Comparison of ENCODE assay signal across 8 cellular contexts in the genomic region with DNA sequence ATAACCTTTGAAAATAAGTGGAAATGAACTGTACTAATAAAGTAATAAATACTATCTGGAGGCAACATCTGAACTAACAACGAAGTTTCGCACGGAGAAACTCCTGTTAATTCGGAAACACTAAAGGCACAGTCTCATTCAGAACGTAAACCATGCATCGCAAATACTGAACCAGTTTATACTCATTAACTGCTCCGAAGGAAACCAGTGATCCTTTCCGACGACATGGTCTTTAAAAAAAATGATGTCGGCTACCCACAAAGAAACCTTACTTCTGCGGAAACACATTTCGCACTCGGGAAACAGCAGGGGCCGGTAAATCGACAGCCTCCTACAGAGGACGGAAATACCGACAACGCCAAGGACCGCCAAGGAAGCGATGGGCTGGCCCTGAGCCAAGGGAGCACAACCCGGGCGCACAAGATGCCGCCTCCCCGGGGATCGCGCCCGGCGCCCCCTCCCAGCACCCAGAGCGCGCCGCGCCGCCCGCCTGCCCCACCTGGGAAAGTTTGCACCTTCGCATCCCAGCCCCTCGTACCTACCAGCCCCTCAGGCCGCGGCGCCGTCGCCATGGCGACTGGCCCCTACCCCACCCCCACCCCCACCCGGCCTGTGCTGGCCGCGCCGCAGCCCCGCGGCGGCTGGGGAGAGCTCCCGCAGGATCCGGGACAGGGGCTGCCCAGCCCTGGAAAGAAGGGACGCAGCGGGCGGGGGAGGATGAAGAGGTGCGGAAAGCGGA. TPM values are rescaled to one million over a fixed set of nuclear protein-coding genes. Genes with fewer than 3 reads are reported as not detected.
DNase-seq lines count a peak whose midpoint lies in the region; ATAC-seq and TF ChIP-seq lines count a peak whose summit lies in the region.

No MANE protein-coding gene starts in this region.

- peak overlapping the region; percentile 92 for H3K27ac ChIP-seq in BLaER1

- peak; percentile 86 for DNase-seq in NK-92 treated with Interleukin-12 subunit alpha and Interleukin-12 subunit beta, amount 100 ng/mL, for 24 hours (lab: John Stamatoyannopoulos, UW)
- DNase-seq in activated CD8-positive, alpha-beta memory T cell treated with anti-CD3 and anti-CD28 coated beads for 48 hours (ENCODE audit: low read depth in 2 of 3, low spot score in 2 of 3) = peak; percentile 54 to 63 (median 59)
- peak; percentile 66 to 75 for DNase-seq in mesothelial cell of epicardium (ENCODE audit: low spot score in 2 of 2, unreplicated experiment in 2 of 2)
- DNase-seq in stimulated activated CD8-positive, alpha-beta memory T cell treated with anti-CD3 and anti-CD28 coated beads, Interleukin-15, amount 100 ng/mL, for 4 hours (ENCODE audit: low read depth in 2 of 2) = peak; percentile 58 to 60

- H3K4me1 Mint-ChIP-seq in mesothelial cell of epicardium = peaks cover 20% of the 10 kb centered on the region

- H3K27ac Mint-ChIP-seq in mesothelial cell of epicardium = peak overlapping the region; percentile 96

- peaks cover 27% of the 10 kb centered on the region for H3K4me1 ChIP-seq in BLaER1
- H3K4me1 ChIP-seq in endocrine pancreas (ENCODE audit: control insufficient read depth, insufficient read depth, low read length) = peaks cover 16% of the 10 kb centered on the region

- H3K9me3 ChIP-seq in BLaER1 = no peaks in the 10 kb centered on the region
- no peaks in the 10 kb centered on the region for H3K9me3 ChIP-seq in endocrine pancreas (ENCODE audit: control insufficient read depth, low read length)

- H3K27me3 Mint-ChIP-seq in mesothelial cell of epicardium (ENCODE audit: low read depth) = no peaks in the 10 kb centered on the region

- H3K9ac ChIP-seq in BLaER1 (peak overlapping the region; percentile 92), endocrine pancreas (ENCODE audit: control insufficient read depth, insufficient read depth, low read length) (peak overlapping the region; percentile 79)

- H3K27me3 ChIP-seq in BLaER1 (no peaks in the 10 kb centered on the region), endocrine pancreas (ENCODE audit: control insufficient read depth, insufficient read depth, low read length) (no peaks in the 10 kb centered on the region)

- H3K4me2 ChIP-seq in BLaER1 = peak overlapping the region; percentile 72

- H3K4me3 Mint-ChIP-seq in mesothelial cell of epicardium = peak overlapping the region; percentile 88

- no peak for TF ChIP-seq CTCF in mesothelial cell of epicardium (IDR thresholded peaks at IDR 0.05; ENCODE audit: unreplicated experiment)

- H4K20me1 ChIP-seq in BLaER1 = peaks cover 43% of the 10 kb centered on the region

- no peaks in the 10 kb centered on the region for H3K9me3 Mint-ChIP-seq in mesothelial cell of epicardium

- H3K36me3 ChIP-seq in BLaER1 (peaks cover 15% of the 10 kb centered on the region; the same call in 1 of the 2 replicates), endocrine pancreas (ENCODE audit: control insufficient read depth, insufficient read depth, low read length) (no peaks in the 10 kb centered on the region)

- peaks cover 5% of the 10 kb centered on the region for H3K36me3 Mint-ChIP-seq in mesothelial cell of epicardium

- H3K4me3 ChIP-seq in BLaER1 = peak overlapping the region; percentile 83
- peak overlapping the region; percentile 93 for H3K4me3 ChIP-seq in endocrine pancreas (ENCODE audit: control insufficient read depth, insufficient read depth, low read length)

- ATAC-seq in GM19455 (IDR thresholded peaks at IDR 0.05; ENCODE audit: unreplicated experiment) (peak; percentile 41), HG03571 (IDR thresholded peaks at IDR 0.05; ENCODE audit: unreplicated experiment) (peak; percentile 37)

RNA-seq across cellular contexts. Expression of gene PRKAA1, which starts 0.7 kb away (rescaled TPM):
- 56.3 to 60.4 TPM (median 57.7 TPM) in 3 replicates for total RNA-seq in mesothelial cell of epicardium

RNA-seq across cellular contexts. Expression of gene RPL37, which starts 37.6 kb away (rescaled TPM):
- total RNA-seq in mesothelial cell of epicardium = 1,420 to 1,502 TPM (median 1,461 TPM) in 3 replicates

RNA-seq across cellular contexts. Expression of gene TTC33, which starts 41.7 kb away (rescaled TPM):
- total RNA-seq in mesothelial cell of epicardium = 20.1 to 22.7 TPM (median 21.1 TPM) in 3 replicates

RNA-seq across cellular contexts. Expression of gene CARD6, which starts 43.7 kb away (rescaled TPM):
- total RNA-seq in mesothelial cell of epicardium = 1.3 to 1.5 TPM (median 1.4 TPM) in 3 replicates

Comparison
In these comparisons a context has a peak if more than half of its experiments do, and no peak if none do; other contexts are left out.
1. Peak in every context shown above with its lines: DNase-seq, ATAC-seq, H3K4me3 ChIP-seq and H3K27ac ChIP-seq.